Comparison of ENCODE assay signal across 8 cellular contexts in the genomic region with DNA sequence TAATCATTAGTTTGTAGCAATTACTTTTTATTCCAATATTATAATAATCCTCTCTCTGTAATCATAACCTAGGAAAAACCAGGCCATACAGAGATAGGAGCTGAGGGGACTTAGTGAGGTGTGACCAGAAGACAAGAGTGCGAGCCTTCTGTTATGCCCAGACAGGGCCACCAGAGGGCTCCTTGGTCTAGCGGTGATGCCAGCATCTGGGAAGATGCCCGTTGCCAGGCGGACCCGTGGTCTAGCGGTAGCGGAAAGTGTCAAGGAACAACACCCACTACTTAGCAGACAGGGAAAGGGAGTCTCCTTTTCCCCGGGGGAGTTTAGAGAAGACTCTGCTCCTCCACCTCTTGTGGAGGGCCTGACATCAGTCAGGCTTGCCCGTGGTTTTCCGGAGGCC.
DNase-seq lines count a peak whose midpoint lies in the region; TF ChIP-seq lines count a peak whose summit lies in the region.
"Not testable (repeated sequence)": the region's sequence is repeated elsewhere in the genome, so short reads cannot be mapped to it uniquely, and the experiment has no call there.

No MANE protein-coding gene starts in this region.

- H3K9me3 ChIP-seq in AG04450 (ENCODE audit: control insufficient read depth, insufficient read depth, low read length); fibroblast of lung (ENCODE audit: control insufficient read depth, insufficient read depth, low read depth, low read length); spleen: not testable (repeated sequence)

- intact Hi-C loops in spleen (cut with DNase I; ENCODE audit: low total_unique reads) = not testable (repeated sequence)

- not testable (repeated sequence) for H3K4me1 ChIP-seq in fibroblast of lung (ENCODE audit: control insufficient read depth, extremely low read depth, insufficient read depth, low read length); spleen

- WGBS in spleen, 5 donors = 51 to 68% (median 57%) methylated on average over 10 of the region's 10 CpGs

- not testable (repeated sequence) for H3K4me2 ChIP-seq in fibroblast of lung (ENCODE audit: extremely low read depth, insufficient read depth, low read length)

- H3K9ac ChIP-seq in fibroblast of lung (ENCODE audit: insufficient read depth, low read length) = not testable (repeated sequence)

- not testable (repeated sequence) for H3K4me3 ChIP-seq in AG04450 (ENCODE audit: low read depth, low read length); brain microvascular endothelial cell (ENCODE audit: low read depth, low read length); fibroblast of lung (replicated peaks in 1 of 4; ENCODE audit: control extremely low read depth in 1 of 4, insufficient read depth in 1 of 4, low read depth in 3 of 4, low read length in 4 of 4); kidney epithelial cell (ENCODE audit: low read depth, low read length); spleen

- in situ Hi-C loops in brain microvascular endothelial cell (cut with HindIII; ENCODE audit: low pct_ligation_motif_present, low sequenced_read_pairs) = not testable (repeated sequence)

- H3K27ac ChIP-seq in AG04450 (ENCODE audit: low read depth, low read length); RWPE1; brain microvascular endothelial cell; fibroblast of lung (ENCODE audit: insufficient read depth, low read length); spleen: not testable (repeated sequence)

- DNase-seq in AG04450 (ENCODE audit: low read depth, low spot score); GM10248 (ENCODE audit: extremely low spot score); RWPE1 (ENCODE audit: low spot score); brain microvascular endothelial cell; fibroblast of lung (ENCODE audit: low read depth in 2 of 2); kidney epithelial cell (ENCODE audit: low read depth); spleen: not testable (repeated sequence)
- DNase-seq in HT1080 (ENCODE audit: low read depth) = peak; percentile 28

- POLR2A ChIA-PET in AG04450 (lab: Yijun Ruan, JAX); GM10248 (lab: Yijun Ruan, JAX); RWPE1 (lab: Yijun Ruan, JAX; ENCODE audit: low non-redundant PET): not testable (repeated sequence)

- H2AFZ ChIP-seq in fibroblast of lung (ENCODE audit: low read length) = not testable (repeated sequence)

- not testable (repeated sequence) for H3K36me3 ChIP-seq in brain microvascular endothelial cell (replicated peaks); fibroblast of lung (ENCODE audit: control insufficient read depth, insufficient read depth, low read length); kidney epithelial cell (ENCODE audit: control insufficient read depth, insufficient read depth, low read length); spleen

- H3K79me2 ChIP-seq in fibroblast of lung (ENCODE audit: control insufficient read depth, insufficient read depth, low read length) = not testable (repeated sequence)

- not testable (repeated sequence) for H4K20me1 ChIP-seq in fibroblast of lung (ENCODE audit: control insufficient read depth, extremely low read depth, insufficient read depth, low read length)

- not testable (repeated sequence) for H3K27me3 ChIP-seq in AG04450 (ENCODE audit: control insufficient read depth, insufficient read depth, low read length); brain microvascular endothelial cell (replicated peaks); fibroblast of lung (ENCODE audit: control insufficient read depth, insufficient read depth, low read length); kidney epithelial cell (ENCODE audit: control insufficient read depth, insufficient read depth, low read length); spleen (replicated peaks in 1 of 7)

- CTCF ChIA-PET in AG04450 (lab: Charles Lee) (interaction anchor here (2.0 kb wide), 1 partner anchor 12 kb away, joined by 4 read pairs; no protein-coding TSS in a partner anchor), GM10248 (lab: Yijun Ruan, JAX) (interaction anchor here (1.1 kb wide), 1 partner anchor 11 kb away, joined by 4 read pairs; no protein-coding TSS in a partner anchor), RWPE1 (lab: Yijun Ruan, JAX) (interaction anchor here (0.7 kb wide), 1 partner anchor 1316 kb away, joined by 3 read pairs; no protein-coding TSS in a partner anchor)

- TF ChIP-seq CTCF in AG04450 (IDR thresholded peaks at IDR 0.05; ENCODE audit: low read depth, low read length) = peak; percentile 37
- peak; percentile 31 for TF ChIP-seq CTCF in GM10248 (IDR thresholded peaks at IDR 0.05; ENCODE audit: control extremely low read depth, extremely low read depth, low read depth, missing control alignments)
- peak; percentile 56 for TF ChIP-seq CTCF in RWPE1 (conservative IDR thresholded peaks at IDR 0.05; ENCODE audit: low read depth)
- peak; percentile 59 for TF ChIP-seq CTCF in brain microvascular endothelial cell (IDR thresholded peaks at IDR 0.05; ENCODE audit: low read depth, low read length, missing control alignments)
- peak; percentile 27 to 43 for TF ChIP-seq CTCF in fibroblast of lung (conservative IDR thresholded peaks at IDR 0.05 in 1 of 2, IDR thresholded peaks at IDR 0.05 in 1 of 2; ENCODE audit: low read depth in 1 of 2, low read length in 2 of 2)
- TF ChIP-seq CTCF in kidney epithelial cell (IDR thresholded peaks at IDR 0.05; ENCODE audit: insufficient read depth, low read length, poor library complexity, severe bottlenecking) = peak; percentile 24
- TF ChIP-seq CTCF in spleen (IDR thresholded peaks at IDR 0.05 in 8 of 11, conservative IDR thresholded peaks at IDR 0.05 in 3 of 11) = peak in 7 of 11 experiments; percentile 14 to 40 (median 29)

- not testable (repeated sequence) for TF ChIP-seq POLR2A in spleen (IDR thresholded peaks at IDR 0.05)
